7 cellular contexts compared by ENCODE assay signal in genomic region chr12:122031342-122032216, GRCh38. TPM values are rescaled to one million over a fixed set of nuclear protein-coding genes. Genes with fewer than 3 reads are reported as not detected.
DNase-seq lines count a peak whose midpoint lies in the region; ATAC-seq, FAIRE-seq and TF ChIP-seq lines count a peak whose summit lies in the region.

No MANE protein-coding gene starts in this region.

- intact Hi-C loops in Panc1 (cut with micrococcal nuclease; ENCODE audit: unreplicated experiment) (no loop called here), left ventricle myocardium inferior (cut with micrococcal nuclease) (no loop called here)

- TF ChIP-seq CTCF in Panc1 (IDR thresholded peaks at IDR 0.05) (peak; percentile 88), left ventricle myocardium inferior (IDR thresholded peaks at IDR 0.05; ENCODE audit: borderline replicate concordance) (peak; percentile 78)

- DNase-seq in GM12891 (ENCODE audit: insufficient read length, low spot score) (no peak), Panc1 (ENCODE audit: low read depth, low spot score) (no peak), left ventricle myocardium inferior (peak; percentile 48), NCI-H748 (lab: John Stamatoyannopoulos, UW; ENCODE audit: unreplicated experiment) (no peak)
- peak in 3 of 4 experiments; percentile 20 to 46 (median 38) for DNase-seq in activated naive CD4-positive, alpha-beta T cell (lab: John Stamatoyannopoulos, UW)
- peak; percentile 76 for DNase-seq in stimulated activated CD4-positive, alpha-beta T cell treated with anti-CD3 and anti-CD28 coated beads, Interleukin-15, amount 100 ng/mL, for 24 hours

- no peaks in the 10 kb centered on the region for H3K9me3 ChIP-seq in Panc1 (ENCODE audit: control insufficient read depth, insufficient read depth, low read depth, low read length)
- no peaks in the 10 kb centered on the region for H3K9me3 ChIP-seq in left ventricle myocardium inferior (replicated peaks)

- H3K4me1 ChIP-seq in Panc1 (ENCODE audit: control insufficient read depth, insufficient read depth, low read length) (peaks cover 23% of the 10 kb centered on the region), left ventricle myocardium inferior (peaks cover 45% of the 10 kb centered on the region)

- no peaks in the 10 kb centered on the region for H3K27me3 ChIP-seq in Panc1 (ENCODE audit: control insufficient read depth, insufficient read depth, low read length)
- H3K27me3 ChIP-seq in left ventricle myocardium inferior (ENCODE audit: low read depth): no peaks in the 10 kb centered on the region

- in situ Hi-C loops in Panc1 (cut with HindIII; ENCODE audit: low pct_unique_long_range_greater_than_20kb, low sequenced_read_pairs): no loop called here

- POLR2A ChIA-PET in Panc1 (lab: Charles Lee): no interaction called here

- H3K4me3 ChIP-seq in Panc1 (ENCODE audit: low read depth in 2 of 2, low read length in 2 of 2): no peak overlapping the region
- no peak overlapping the region for H3K4me3 ChIP-seq in left ventricle myocardium inferior

- TF ChIP-seq POLR2A in GM12891 (IDR thresholded peaks at IDR 0.05; ENCODE audit: low read depth, low read length): no peak

- no TSS peak for BruUV-seq in Panc1 (replicated peaks; lab: Mats Ljungman, UMichigan)

- H3K27ac ChIP-seq in Panc1 (ENCODE audit: low read length) (no peak overlapping the region), left ventricle myocardium inferior (replicated peaks) (no peak overlapping the region)

- H3K36me3 ChIP-seq in Panc1 (ENCODE audit: control insufficient read depth, insufficient read depth, low read length) (no peaks in the 10 kb centered on the region; the same call in 1 of the 2 replicates), left ventricle myocardium inferior (peaks cover 14% of the 10 kb centered on the region)

- CTCF ChIA-PET in Panc1 (lab: Charles Lee): no interaction called here

- peak; percentile 20 for FAIRE-seq in GM12891 (lab: Jason Lieb, UNC)

- ATAC-seq in Panc1 (peak; percentile 89), GM21786 (IDR thresholded peaks at IDR 0.05; ENCODE audit: unreplicated experiment) (no peak)

TF ChIP-seq in GM12891, 5 proteins besides CTCF, POLR2A, EP300 and RAD21:
- TF ChIP-seq TAF1 (IDR thresholded peaks at IDR 0.05; ENCODE audit: low read depth, low read length) (no peak), PAX5 (IDR thresholded peaks at IDR 0.05; ENCODE audit: insufficient read depth, low read length, severe bottlenecking) (no peak), POU2F2 (IDR thresholded peaks at IDR 0.05; ENCODE audit: low read depth, low read length) (no peak), SPI1 (IDR thresholded peaks at IDR 0.05; ENCODE audit: low read depth, low read length) (no peak), POLR2AphosphoS5 (IDR thresholded peaks at IDR 0.05; ENCODE audit: low read depth, low read length) (no peak)
TF ChIP-seq in GM12891: peak in this region for 0.

RNA-seq across cellular contexts. Expression of gene BCL7A, which starts 9.9 kb away (rescaled TPM):
- 5.2 TPM for polyA plus RNA-seq in GM12891 (2012; ENCODE audit: low read depth, missing spikeins)
- total RNA-seq in Panc1 (2021; ENCODE audit: unreplicated experiment) (14.5 TPM), left ventricle myocardium inferior (11.2 TPM)
- polyA plus RNA-seq in Panc1 (2012; ENCODE audit: insufficient read length): 15.1 TPM

RNA-seq across cellular contexts. Expression of gene MLXIP, which starts 47.0 kb away (rescaled TPM):
- polyA plus RNA-seq in GM12891 (2012; ENCODE audit: low read depth, missing spikeins): 4.6 TPM
- total RNA-seq in Panc1 (2021; ENCODE audit: unreplicated experiment): 124 TPM
- polyA plus RNA-seq in Panc1 (2012; ENCODE audit: insufficient read length): 115 TPM
- total RNA-seq in left ventricle myocardium inferior: 16.7 TPM

Comparison
In these comparisons a context has a peak if more than half of its experiments do, and no peak if none do; other contexts are left out.
1. DNase-seq: peak in activated naive CD4-positive, alpha-beta T cell (3 of 4), left ventricle myocardium inferior (single experiment) and stimulated activated CD4-positive, alpha-beta T cell treated with anti-CD3 and anti-CD28 coated beads, Interleukin-15, amount 100 ng/mL, for 24 hours (single experiment); none in GM12891 (single experiment), Panc1 (single experiment) and NCI-H748 (single experiment).